Comparison of ENCODE assay signal across 9 cellular contexts in the genomic region with DNA sequence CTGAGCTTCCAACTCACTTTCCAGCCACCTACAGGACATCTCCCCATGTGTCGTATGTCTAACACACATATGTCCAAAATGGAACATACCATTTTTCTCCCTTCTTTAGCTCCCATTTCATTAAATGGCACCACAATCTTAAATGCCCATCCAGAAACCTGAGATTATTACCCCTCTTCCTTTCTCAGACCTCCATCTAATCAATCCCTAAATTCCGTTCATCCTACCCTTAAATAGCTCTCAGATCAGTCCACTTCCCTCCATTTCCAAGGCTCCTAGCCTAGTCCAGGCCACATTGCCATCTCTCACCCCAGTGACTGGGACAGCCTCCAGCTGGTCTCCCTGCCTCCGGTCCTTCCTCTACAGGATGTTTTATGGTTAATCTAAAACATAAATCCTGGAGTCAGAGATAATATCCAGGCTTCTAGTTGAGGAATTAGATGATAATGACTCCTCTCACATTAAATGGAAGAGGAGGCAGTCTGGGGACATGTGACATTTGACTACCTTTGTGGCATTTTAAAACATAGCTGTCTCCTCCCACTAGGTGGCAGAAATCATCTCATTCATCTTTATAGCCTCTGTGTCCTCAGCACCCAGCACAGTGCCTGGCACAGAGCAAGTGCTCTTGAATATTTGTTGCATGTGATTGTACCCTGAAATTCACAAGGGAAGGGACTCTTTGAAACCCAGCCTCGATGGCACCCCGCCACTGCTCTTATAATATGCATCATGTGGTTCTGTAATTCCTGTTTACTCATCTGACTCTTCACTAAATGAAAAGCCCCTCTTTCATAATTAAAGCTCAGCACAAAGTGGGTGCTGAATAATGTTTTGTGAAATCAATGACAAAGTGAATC.
DNase-seq lines count a peak whose midpoint lies in the region; ATAC-seq and TF ChIP-seq lines count a peak whose summit lies in the region.
"Had no signal": no experiment of that assay in that cellular context is flagged by ENCODE, and none has a peak within 500 bp of the region (broad histone marks: within the 10 kb centered on the region; RNA-seq: fewer than 3 reads in every experiment).

No MANE protein-coding gene starts in this region.

- H3K27me3 ChIP-seq in RWPE2 (ENCODE audit: insufficient read depth, poor library complexity, severe bottlenecking) (no peaks in the 10 kb centered on the region), transverse colon (peaks cover 84% of the 10 kb centered on the region)

- no peaks in the 10 kb centered on the region for H3K9me3 Mint-ChIP-seq in CD14-positive monocyte
- H3K9me3 Mint-ChIP-seq: stimulated activated naive CD8-positive, alpha-beta T cell treated with anti-CD3 and anti-CD28 coated beads, Interleukin-15, Interleukin-2, amounts not matched to agents 100 ng/mL and 50 ng/mL, for 24 hours had no signal

- peak; percentile 66 for TF ChIP-seq CTCF in CD14-positive monocyte (IDR thresholded peaks at IDR 0.05)
- peak; percentile 44; the same call in 1 of the 2 replicates for TF ChIP-seq CTCF in GM12875 (IDR thresholded peaks at IDR 0.05; ENCODE audit: borderline replicate concordance, insufficient read depth, low read depth, low read length)
- peak; percentile 51 for TF ChIP-seq CTCF in RWPE2 (IDR thresholded peaks at IDR 0.05; ENCODE audit: poor library complexity, severe bottlenecking)
- peak; percentile 35 to 56 (median 55) for TF ChIP-seq CTCF in transverse colon (IDR thresholded peaks at IDR 0.05)

- ATAC-seq in RWPE2 (ENCODE audit: low read depth) (no peak), GM18870 (IDR thresholded peaks at IDR 0.05; ENCODE audit: unreplicated experiment) (no peak)

- DNase-seq in CD14-positive monocyte (ENCODE audit: low spot score) (no peak), RWPE2 (ENCODE audit: low spot score) (no peak), germinal center (ENCODE audit: low spot score) (peak; percentile 43), transverse colon (no peak), occipital lobe (lab: John Stamatoyannopoulos, UW) (no peak), KG1 (lab: John Stamatoyannopoulos, UW) (no peak)

- no peaks in the 10 kb centered on the region for H3K36me3 Mint-ChIP-seq in CD14-positive monocyte

- peaks cover 0 to 4% (median 0%) of the 10 kb centered on the region in 3 donors for H3K27me3 Mint-ChIP-seq in CD14-positive monocyte (ENCODE audit: low read depth in 3 of 3)

- in situ Hi-C loops in transverse colon (cut with MboI; ENCODE audit: low pct_ligation_motif_present in 1 of 4, low pct_unique_long_range_greater_than_20kb in 1 of 4, low sequenced_read_pairs in 3 of 4) = no loop called here

- peaks cover 3% of the 10 kb centered on the region for H3K4me1 ChIP-seq in RWPE2 (ENCODE audit: insufficient read depth, poor library complexity, severe bottlenecking)
- H3K4me1 ChIP-seq in transverse colon = no peaks in the 10 kb centered on the region

- H3K9me3 ChIP-seq in RWPE2 (ENCODE audit: severe bottlenecking) (no peaks in the 10 kb centered on the region), transverse colon (no peaks in the 10 kb centered on the region)

- H3K27ac ChIP-seq in RWPE2 (ENCODE audit: poor library complexity, severe bottlenecking) (no peak overlapping the region), transverse colon (no peak overlapping the region)

- H3K36me3 ChIP-seq in RWPE2 (ENCODE audit: low read depth) (no peaks in the 10 kb centered on the region), transverse colon (no peaks in the 10 kb centered on the region)

- no peak overlapping the region for H3K27ac Mint-ChIP-seq in CD14-positive monocyte
- H3K27ac Mint-ChIP-seq: stimulated activated naive CD8-positive, alpha-beta T cell treated with anti-CD3 and anti-CD28 coated beads, Interleukin-15, Interleukin-2, amounts not matched to agents 100 ng/mL and 50 ng/mL, for 24 hours had no signal

- TF ChIP-seq POLR2A in transverse colon (IDR thresholded peaks at IDR 0.05) = no peak

- intact Hi-C loops in CD14-positive monocyte (cut with micrococcal nuclease) (no loop called here), transverse colon (cut with DNase I; ENCODE audit: low total_unique reads) (no loop called here)

- no peaks in the 10 kb centered on the region for H3K4me1 Mint-ChIP-seq in CD14-positive monocyte

- TF ChIP-seq EP300 in transverse colon (IDR thresholded peaks at IDR 0.05; ENCODE audit: low read depth) = no peak

- no peak overlapping the region for H3K4me3 Mint-ChIP-seq in CD14-positive monocyte
- H3K4me3 Mint-ChIP-seq: stimulated activated naive CD8-positive, alpha-beta T cell treated with anti-CD3 and anti-CD28 coated beads, Interleukin-15, Interleukin-2, amounts not matched to agents 100 ng/mL and 50 ng/mL, for 24 hours had no signal

- 62 to 91% methylated on average over 1 to 5 of the region's 5 CpGs for WGBS in transverse colon (ENCODE audit: low coverage in 1 of 2), 2 donors

- no peak overlapping the region for H3K4me3 ChIP-seq in GM12875 (ENCODE audit: low read depth, low read length)
- H3K4me3 ChIP-seq in RWPE2 (ENCODE audit: severe bottlenecking) = no peak overlapping the region
- H3K4me3 ChIP-seq in transverse colon = no peak overlapping the region
